Comparison of ENCODE assay signal across 10 cellular contexts in genomic region chr2:240134466-240134865, GRCh38. TPM values are rescaled to one million over a fixed set of nuclear protein-coding genes. Genes with fewer than 3 reads are reported as not detected.
DNase-seq lines count a peak whose midpoint lies in the region; ATAC-seq and TF ChIP-seq lines count a peak whose summit lies in the region.
"Had no signal": no experiment of that assay in that cellular context is flagged by ENCODE, and none has a peak within 500 bp of the region (broad histone marks: within the 10 kb centered on the region; RNA-seq: fewer than 3 reads in every experiment).

No MANE protein-coding gene starts in this region.

- H3K27ac Mint-ChIP-seq in activated CD4-positive, alpha-beta T cell treated with anti-CD3 and anti-CD28 coated beads, Interleukin-2, amount 10 ng/mL, durations not matched to agents 24 days and 14 days, result peak overlapping the region; percentile 73
- peak overlapping the region; percentile 90 for H3K27ac Mint-ChIP-seq in WTC11
- H3K27ac Mint-ChIP-seq in glutamatergic neuron (ENCODE audit: unreplicated experiment), result peak overlapping the region; percentile 39

- POLR2A ChIA-PET in WTC11 (lab: Charles Lee), result no interaction called here

- H3K4me3 Mint-ChIP-seq in activated CD4-positive, alpha-beta T cell treated with anti-CD3 and anti-CD28 coated beads, Interleukin-2, amount 10 ng/mL, durations not matched to agents 24 days and 14 days, result peak overlapping the region; percentile 94
- H3K4me3 Mint-ChIP-seq in WTC11, result peak overlapping the region; percentile 85
- H3K4me3 Mint-ChIP-seq in glutamatergic neuron (ENCODE audit: unreplicated experiment), result peak overlapping the region; percentile 99

- H3K4me1 Mint-ChIP-seq in activated CD4-positive, alpha-beta T cell treated with anti-CD3 and anti-CD28 coated beads, Interleukin-2, amount 10 ng/mL, durations not matched to agents 24 days and 14 days, result peaks cover 21% of the 10 kb centered on the region
- H3K4me1 Mint-ChIP-seq in WTC11 (peaks cover 29% of the 10 kb centered on the region), glutamatergic neuron (ENCODE audit: low read depth, unreplicated experiment) (peaks cover 21% of the 10 kb centered on the region)

- CTCF ChIA-PET in WTC11 (lab: Charles Lee), result interaction anchor here (1.3 kb wide), 1 partner anchor 113 kb away, joined by 3 read pairs; no protein-coding TSS in a partner anchor

- no peak for ATAC-seq in WTC11

- DNase-seq in activated CD4-positive, alpha-beta T cell treated with anti-CD3 and anti-CD28 coated beads, Interleukin-2, amount 10 ng/mL, durations not matched to agents 24 days and 14 days, result no peak
- no peak for DNase-seq in activated CD4-positive, alpha-beta T cell treated with anti-CD3 and anti-CD28 coated beads, Interleukin-2, amount 50 U/mL, for 1 hour
- no peak for DNase-seq in WTC11 (ENCODE audit: low spot score)
- no peak for DNase-seq in glutamatergic neuron
- DNase-seq in stimulated activated CD8-positive, alpha-beta memory T cell treated with anti-CD3 and anti-CD28 coated beads, Interleukin-4, amount 100 ng/mL, for 48 hours, result peak; percentile 14
- DNase-seq in NK-92 (lab: John Stamatoyannopoulos, UW; ENCODE audit: unreplicated experiment), result no peak
- DNase-seq in NCI-H2196 (lab: John Stamatoyannopoulos, UW; ENCODE audit: unreplicated experiment), result no peak
- DNase-seq in activated CD4-positive, alpha-beta T cell treated with anti-CD3 and anti-CD28 coated beads, Interleukin-2, amount 50 U/mL, for 4 hours, result no peak
- DNase-seq: SW 1271 had no signal

- intact Hi-C loops in activated CD4-positive, alpha-beta T cell treated with anti-CD3 and anti-CD28 coated beads, Interleukin-2, amount 10 ng/mL, durations not matched to agents 24 days and 14 days (cut with micrococcal nuclease), result loop anchor here (10.0 kb wide), 1 partner anchor 430 kb away; the partner anchor contains the start of genes DUSP28 and RNPEPL1

- H3K27me3 Mint-ChIP-seq in activated CD4-positive, alpha-beta T cell treated with anti-CD3 and anti-CD28 coated beads, Interleukin-2, amount 10 ng/mL, durations not matched to agents 24 days and 14 days, result no peaks in the 10 kb centered on the region
- H3K27me3 Mint-ChIP-seq in WTC11 (ENCODE audit: low read depth), result peaks cover 9% of the 10 kb centered on the region
- peaks cover 7% of the 10 kb centered on the region for H3K27me3 Mint-ChIP-seq in glutamatergic neuron (ENCODE audit: unreplicated experiment)

- H3K9me3 Mint-ChIP-seq in activated CD4-positive, alpha-beta T cell treated with anti-CD3 and anti-CD28 coated beads, Interleukin-2, amount 10 ng/mL, durations not matched to agents 24 days and 14 days, result no peaks in the 10 kb centered on the region
- H3K9me3 Mint-ChIP-seq in WTC11, result no peaks in the 10 kb centered on the region
- peaks cover 15% of the 10 kb centered on the region for H3K9me3 Mint-ChIP-seq in glutamatergic neuron (ENCODE audit: unreplicated experiment)

- no peak for TF ChIP-seq CTCF in WTC11 (IDR thresholded peaks at IDR 0.05)
- TF ChIP-seq CTCF in glutamatergic neuron (IDR thresholded peaks at IDR 0.05; ENCODE audit: partially characterized antibody, unreplicated experiment), result no peak

- peaks cover 30% of the 10 kb centered on the region for H3K36me3 Mint-ChIP-seq in activated CD4-positive, alpha-beta T cell treated with anti-CD3 and anti-CD28 coated beads, Interleukin-2, amount 10 ng/mL, durations not matched to agents 24 days and 14 days (ENCODE audit: low read depth)
- peaks cover 45% of the 10 kb centered on the region for H3K36me3 Mint-ChIP-seq in WTC11
- no peaks in the 10 kb centered on the region for H3K36me3 Mint-ChIP-seq in glutamatergic neuron (ENCODE audit: unreplicated experiment)

TF ChIP-seq in WTC11, 78 proteins besides CTCF, POLR2A, EP300 and RAD21:
- no peak for TF ChIP-seq KAT7 (CRISPR knock-in tag; IDR thresholded peaks at IDR 0.05; ENCODE audit: borderline replicate concordance)
- no peak for TF ChIP-seq ZNF317 (CRISPR knock-in tag; IDR thresholded peaks at IDR 0.05; ENCODE audit: borderline replicate concordance, low read depth)
- no peak for TF ChIP-seq GRHL2 (CRISPR knock-in tag; IDR thresholded peaks at IDR 0.05; ENCODE audit: insufficient replicate concordance, severe bottlenecking)
- TF ChIP-seq E2F5 (CRISPR knock-in tag; IDR thresholded peaks at IDR 0.05), result no peak
- TF ChIP-seq ZNF396 (CRISPR knock-in tag; IDR thresholded peaks at IDR 0.05; ENCODE audit: borderline replicate concordance), result no peak
- no peak for TF ChIP-seq ATF3 (CRISPR knock-in tag; conservative IDR thresholded peaks at IDR 0.05)
- TF ChIP-seq NR1H2 (CRISPR knock-in tag; IDR thresholded peaks at IDR 0.05), result no peak
- TF ChIP-seq ERG (CRISPR knock-in tag; IDR thresholded peaks at IDR 0.05), result no peak
- TF ChIP-seq PREB (CRISPR knock-in tag; IDR thresholded peaks at IDR 0.05; ENCODE audit: borderline replicate concordance), result no peak
TF ChIP-seq in WTC11: peak in this region for 0.

RNA-seq across cellular contexts. Expression of gene COPS9, which starts 1.6 kb away (rescaled TPM):
- 132 and 135 TPM in 2 replicates for total RNA-seq in activated CD4-positive, alpha-beta T cell treated with anti-CD3 and anti-CD28 coated beads, Interleukin-2, amount 10 ng/mL, durations not matched to agents 24 days and 14 days
- total RNA-seq in WTC11 (2021) (140 to 142 TPM (median 141 TPM) in 3 replicates), glutamatergic neuron (ENCODE audit: unreplicated experiment) (121 TPM)

RNA-seq across cellular contexts. Expression of gene OTOS, which starts 6.0 kb away (rescaled TPM):
- total RNA-seq in activated CD4-positive, alpha-beta T cell treated with anti-CD3 and anti-CD28 coated beads, Interleukin-2, amount 10 ng/mL, durations not matched to agents 24 days and 14 days, result not detected in 2 replicates
- total RNA-seq in WTC11 (2021), result not detected in 3 replicates
- not detected for total RNA-seq in glutamatergic neuron (ENCODE audit: unreplicated experiment)
- total RNA-seq: upper lobe of left lung had no signal

Comparison
In these comparisons a context has a peak if more than half of its experiments do, and no peak if none do; other contexts are left out.
1. H3K27ac Mint-ChIP-seq: peak in every context shown above with its lines; median percentile 90 in WTC11; 73 in activated CD4-positive, alpha-beta T cell treated with anti-CD3 and anti-CD28 coated beads, Interleukin-2, amount 10 ng/mL, durations not matched to agents 24 days and 14 days; 39 in glutamatergic neuron.